In the genomic region with DNA sequence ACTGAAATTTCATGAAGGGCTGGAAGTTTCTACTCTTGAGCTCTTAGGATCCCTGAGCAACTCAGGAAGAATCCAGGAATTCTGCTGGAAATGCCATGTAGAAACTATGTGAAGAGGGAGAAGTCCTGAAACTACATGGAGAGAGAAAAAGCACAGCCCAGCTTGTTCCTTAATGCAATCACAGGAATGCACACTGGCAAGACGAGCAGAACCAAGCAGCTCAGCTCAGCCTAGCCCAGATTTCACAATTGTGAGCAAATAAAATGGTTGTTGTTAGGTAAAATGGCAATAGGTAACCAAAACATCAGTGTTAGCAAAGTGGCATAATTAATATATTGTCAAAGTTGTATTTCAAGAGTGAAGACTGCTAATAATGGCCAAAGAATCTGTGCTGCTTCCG, we compare ENCODE assay signal across 19 cellular contexts. TPM values are rescaled to one million over a fixed set of nuclear protein-coding genes. Genes with fewer than 3 reads are reported as not detected.
A peak's percentile ranks its signal among the peaks of the same experiment; 100 is the strongest.
DNase-seq lines count a peak whose midpoint lies in the region; ATAC-seq and TF ChIP-seq lines count a peak whose summit lies in the region.
"Had no signal": no experiment of that assay in that cellular context is flagged by ENCODE, and none has a peak within 500 bp of the region (broad histone marks: within the 10 kb centered on the region; RNA-seq: fewer than 3 reads in every experiment).

No MANE protein-coding gene starts in this region.

- H3K9ac ChIP-seq in adipocyte (ENCODE audit: low read length), result no peak overlapping the region

- 50 to 72% (median 58%) methylated on average over 2 of the region's 2 CpGs for WGBS in psoas muscle, 3 donors

- H3K27me3 Mint-ChIP-seq in T-cell, result peaks cover 0 to 3% of the 10 kb centered on the region in 2 donors

- no peaks in the 10 kb centered on the region for H3K4me1 Mint-ChIP-seq in T-cell
- H3K4me1 Mint-ChIP-seq: activated CD8-positive, alpha-beta memory T cell treated with anti-CD3 and anti-CD28 coated beads, Interleukin-2, amount 10 ng/mL, durations not matched to agents 7 days and 5 days had no signal

- no peaks in the 10 kb centered on the region for H3K9me3 ChIP-seq in adipocyte (ENCODE audit: control insufficient read depth, low read length)
- no peaks in the 10 kb centered on the region for H3K9me3 ChIP-seq in psoas muscle
- H3K9me3 ChIP-seq: esophagus squamous epithelium, mucosa of descending colon, neutrophil had no signal

- TF ChIP-seq CTCF in fibroblast of mammary gland (conservative IDR thresholded peaks at IDR 0.05; ENCODE audit: control insufficient read depth, insufficient read depth, low read depth, low read length) (no peak), psoas muscle (IDR thresholded peaks at IDR 0.05) (no peak)

- H3K27ac ChIP-seq in ACC112 (ENCODE audit: low read depth, low read length) (peak overlapping the region; percentile 31; the same call in 1 of the 2 replicates), psoas muscle (peak overlapping the region; percentile 54)
- H3K27ac ChIP-seq: esophagus squamous epithelium, neutrophil, skin epidermis had no signal

- H3K27me3 ChIP-seq in ACC112 (ENCODE audit: insufficient read depth, low read length) (no peaks in the 10 kb centered on the region), adipocyte (replicated peaks; ENCODE audit: control insufficient read depth, insufficient read depth, low read length) (no peaks in the 10 kb centered on the region), psoas muscle (ENCODE audit: insufficient read depth in 3 of 3, low read length in 2 of 3) (no peaks in the 10 kb centered on the region)
- H3K27me3 ChIP-seq: esophagus squamous epithelium, neutrophil had no signal

- peak in 3 of 4 donors; percentile 48 to 59 (median 54) for ATAC-seq in psoas muscle
- ATAC-seq in GM21390 (IDR thresholded peaks at IDR 0.05; ENCODE audit: unreplicated experiment), result no peak
- ATAC-seq in T-cell (replicated peaks in 1 of 4), result no peak
- ATAC-seq: activated CD8-positive, alpha-beta memory T cell treated with anti-CD3 and anti-CD28 coated beads, Interleukin-2, amount 10 ng/mL, durations not matched to agents 7 days and 5 days; mucosa of descending colon had no signal

- H3K36me3 ChIP-seq in ACC112 (ENCODE audit: insufficient read depth, low read length) (no peaks in the 10 kb centered on the region), adipocyte (ENCODE audit: control insufficient read depth, insufficient read depth, low read length, severe bottlenecking) (no peaks in the 10 kb centered on the region), psoas muscle (ENCODE audit: insufficient read depth in 1 of 2, low read depth in 1 of 2) (no peaks in the 10 kb centered on the region)
- H3K36me3 ChIP-seq: esophagus squamous epithelium, neutrophil had no signal

- H3K9me3 Mint-ChIP-seq in T-cell, result peaks cover 0 to 2% (median 0%) of the 10 kb centered on the region in 3 donors

- H2AFZ ChIP-seq in ACC112 (ENCODE audit: low read length, unreplicated experiment), result peak overlapping the region; percentile 33

- H3K4me3 ChIP-seq in ACC112 (ENCODE audit: low read depth, low read length) (0 out of 2 replicates have a peak overlapping the region, but pooled peaks have one; percentile 30), adipocyte (ENCODE audit: low read length) (peak overlapping the region; percentile 42), fibroblast of mammary gland (ENCODE audit: control insufficient read depth, low read depth, low read length) (no peak overlapping the region), psoas muscle (no peak overlapping the region)
- H3K4me3 ChIP-seq: esophagus squamous epithelium, mucosa of descending colon, skin epidermis had no signal

- H3K36me3 Mint-ChIP-seq in T-cell, result no peaks in the 10 kb centered on the region
- H3K36me3 Mint-ChIP-seq: activated CD8-positive, alpha-beta memory T cell treated with anti-CD3 and anti-CD28 coated beads, Interleukin-2, amount 10 ng/mL, durations not matched to agents 7 days and 5 days had no signal

- CTCF ChIA-PET in T-cell (lab: Charles Lee), result no interaction called here

- POLR2A ChIA-PET in T-cell (lab: Charles Lee), result interaction anchor here in 1 of 2 donors (0.5 kb wide), 1 partner anchor 1839 kb away, joined by 3 read pairs; no protein-coding TSS in a partner anchor

- no peak overlapping the region for H3K27ac Mint-ChIP-seq in T-cell
- H3K27ac Mint-ChIP-seq: activated CD8-positive, alpha-beta memory T cell treated with anti-CD3 and anti-CD28 coated beads, Interleukin-2, amount 10 ng/mL, durations not matched to agents 7 days and 5 days had no signal

- DNase-seq in adipocyte (ENCODE audit: low read depth) (peak; percentile 61), fibroblast of mammary gland (ENCODE audit: low read depth) (peak; percentile 23), psoas muscle (no peak), DMS 273 treated with DMSO at 0.1 percent for 48 hours (lab: John Stamatoyannopoulos, UW) (no peak), CD1c-positive myeloid dendritic cell (ENCODE audit: extremely low spot score) (no peak), T-cell (no peak)
- DNase-seq: activated CD4-positive, CD25-positive, alpha-beta regulatory T cell treated with anti-CD3 and anti-CD28 coated beads, Interleukin-2, amount 50 U/mL, for 72 hours; activated CD8-positive, alpha-beta memory T cell treated with anti-CD3 and anti-CD28 coated beads, Interleukin-2, amount 10 ng/mL, durations not matched to agents 7 days and 5 days; activated effector memory CD4-positive, alpha-beta T cell treated with anti-CD3 and anti-CD28 coated beads, Interleukin-2, amount 50 U/mL, for 16 hours; aorta; dermis blood vessel endothelial cell; esophagus squamous epithelium; mucosa of descending colon; NCI-H1436 treated with DMSO at 0.1 percent for 48 hours; T-helper 9 cell had no signal

- peaks cover 15% of the 10 kb centered on the region for H3K4me1 ChIP-seq in ACC112 (ENCODE audit: control insufficient read depth, insufficient read depth, low read length, unreplicated experiment)
- H3K4me1 ChIP-seq in adipocyte (ENCODE audit: control insufficient read depth, insufficient read depth, low read length), result peaks cover 10% of the 10 kb centered on the region
- H3K4me1 ChIP-seq in psoas muscle, result no peaks in the 10 kb centered on the region
- H3K4me1 ChIP-seq: esophagus squamous epithelium had no signal

- no peak overlapping the region for H3K4me3 Mint-ChIP-seq in T-cell
- H3K4me3 Mint-ChIP-seq: activated CD8-positive, alpha-beta memory T cell treated with anti-CD3 and anti-CD28 coated beads, Interleukin-2, amount 10 ng/mL, durations not matched to agents 7 days and 5 days had no signal

- no peaks in the 10 kb centered on the region for H3K79me2 ChIP-seq in ACC112 (ENCODE audit: control insufficient read depth, insufficient read depth, low read length, unreplicated experiment)

- intact Hi-C loops in psoas muscle (cut with DNase I), result no loop called here

RNA-seq across cellular contexts. Expression of gene ZNF214, which starts 28.1 kb away (rescaled TPM):
- under 1 TPM; 0.30 to 0.97 (median 0.64) TPM for total RNA-seq in psoas muscle
- polyA plus RNA-seq in psoas muscle, result under 1 TPM; 0.46 to 0.90 (median 0.75) TPM
- not detected for total RNA-seq in T-cell
- total RNA-seq: activated CD8-positive, alpha-beta memory T cell treated with anti-CD3 and anti-CD28 coated beads, Interleukin-2, amount 10 ng/mL, durations not matched to agents 7 days and 5 days had no signal

RNA-seq across cellular contexts. Expression of gene NLRP14, which starts 28.3 kb away (rescaled TPM):
- total RNA-seq in psoas muscle, result under 1 TPM in 1 of 4 donors, not detected in 3; 0.06 TPM
- not detected for polyA plus RNA-seq in psoas muscle
- under 1 TPM in 1 of 5 donors, not detected in 4; 0.13 TPM for total RNA-seq in T-cell
- total RNA-seq: dermis blood vessel endothelial cell had no signal

Comparison
In these comparisons a context has a peak if more than half of its experiments do, and no peak if none do; other contexts are left out.
1. H3K4me3 ChIP-seq: peak in ACC112 (single experiment) and adipocyte (single experiment); none in fibroblast of mammary gland (single experiment) and psoas muscle (single experiment).
2. DNase-seq: peak in adipocyte (single experiment) and fibroblast of mammary gland (single experiment); none in psoas muscle (0 of 2), DMS 273 treated with DMSO at 0.1 percent for 48 hours (single experiment), CD1c-positive myeloid dendritic cell (single experiment) and T-cell (0 of 34).
3. ATAC-seq: peak in psoas muscle (3 of 4); none in GM21390 (single experiment) and T-cell (0 of 4).